ENCODE assay signal across 1 cellular context in genomic region chr17:42781639-42782401, GRCh38.
TF ChIP-seq lines count a peak whose summit lies in the region.

No MANE protein-coding gene starts in this region.

TF ChIP-seq in HepG2, 621 proteins besides CTCF, POLR2A, EP300 and RAD21 (continued from another document):
- TF ChIP-seq, protein P1, sequence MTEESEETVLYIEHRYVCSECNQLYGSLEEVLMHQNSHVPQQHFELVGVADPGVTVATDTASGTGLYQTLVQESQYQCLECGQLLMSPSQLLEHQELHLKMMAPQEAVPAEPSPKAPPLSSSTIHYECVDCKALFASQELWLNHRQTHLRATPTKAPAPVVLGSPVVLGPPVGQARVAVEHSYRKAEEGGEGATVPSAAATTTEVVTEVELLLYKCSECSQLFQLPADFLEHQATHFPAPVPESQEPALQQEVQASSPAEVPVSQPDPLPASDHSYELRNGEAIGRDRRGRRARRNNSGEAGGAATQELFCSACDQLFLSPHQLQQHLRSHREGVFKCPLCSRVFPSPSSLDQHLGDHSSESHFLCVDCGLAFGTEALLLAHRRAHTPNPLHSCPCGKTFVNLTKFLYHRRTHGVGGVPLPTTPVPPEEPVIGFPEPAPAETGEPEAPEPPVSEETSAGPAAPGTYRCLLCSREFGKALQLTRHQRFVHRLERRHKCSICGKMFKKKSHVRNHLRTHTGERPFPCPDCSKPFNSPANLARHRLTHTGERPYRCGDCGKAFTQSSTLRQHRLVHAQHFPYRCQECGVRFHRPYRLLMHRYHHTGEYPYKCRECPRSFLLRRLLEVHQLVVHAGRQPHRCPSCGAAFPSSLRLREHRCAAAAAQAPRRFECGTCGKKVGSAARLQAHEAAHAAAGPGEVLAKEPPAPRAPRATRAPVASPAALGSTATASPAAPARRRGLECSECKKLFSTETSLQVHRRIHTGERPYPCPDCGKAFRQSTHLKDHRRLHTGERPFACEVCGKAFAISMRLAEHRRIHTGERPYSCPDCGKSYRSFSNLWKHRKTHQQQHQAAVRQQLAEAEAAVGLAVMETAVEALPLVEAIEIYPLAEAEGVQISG (CRISPR knock-in tag; IDR thresholded peaks at IDR 0.05): no peak
- TF ChIP-seq ZNF318 (CRISPR knock-in tag; IDR thresholded peaks at IDR 0.05): no peak
- TF ChIP-seq MYNN (CRISPR knock-in tag; IDR thresholded peaks at IDR 0.05; ENCODE audit: low read depth): no peak
- no peak for TF ChIP-seq ZNF10 (CRISPR knock-in tag; IDR thresholded peaks at IDR 0.05; ENCODE audit: borderline replicate concordance, low read depth)
- TF ChIP-seq RFX1 (IDR thresholded peaks at IDR 0.05): no peak
- no peak for TF ChIP-seq ZNF775 (CRISPR knock-in tag; IDR thresholded peaks at IDR 0.05; ENCODE audit: borderline replicate concordance)
- TF ChIP-seq, protein P2, sequence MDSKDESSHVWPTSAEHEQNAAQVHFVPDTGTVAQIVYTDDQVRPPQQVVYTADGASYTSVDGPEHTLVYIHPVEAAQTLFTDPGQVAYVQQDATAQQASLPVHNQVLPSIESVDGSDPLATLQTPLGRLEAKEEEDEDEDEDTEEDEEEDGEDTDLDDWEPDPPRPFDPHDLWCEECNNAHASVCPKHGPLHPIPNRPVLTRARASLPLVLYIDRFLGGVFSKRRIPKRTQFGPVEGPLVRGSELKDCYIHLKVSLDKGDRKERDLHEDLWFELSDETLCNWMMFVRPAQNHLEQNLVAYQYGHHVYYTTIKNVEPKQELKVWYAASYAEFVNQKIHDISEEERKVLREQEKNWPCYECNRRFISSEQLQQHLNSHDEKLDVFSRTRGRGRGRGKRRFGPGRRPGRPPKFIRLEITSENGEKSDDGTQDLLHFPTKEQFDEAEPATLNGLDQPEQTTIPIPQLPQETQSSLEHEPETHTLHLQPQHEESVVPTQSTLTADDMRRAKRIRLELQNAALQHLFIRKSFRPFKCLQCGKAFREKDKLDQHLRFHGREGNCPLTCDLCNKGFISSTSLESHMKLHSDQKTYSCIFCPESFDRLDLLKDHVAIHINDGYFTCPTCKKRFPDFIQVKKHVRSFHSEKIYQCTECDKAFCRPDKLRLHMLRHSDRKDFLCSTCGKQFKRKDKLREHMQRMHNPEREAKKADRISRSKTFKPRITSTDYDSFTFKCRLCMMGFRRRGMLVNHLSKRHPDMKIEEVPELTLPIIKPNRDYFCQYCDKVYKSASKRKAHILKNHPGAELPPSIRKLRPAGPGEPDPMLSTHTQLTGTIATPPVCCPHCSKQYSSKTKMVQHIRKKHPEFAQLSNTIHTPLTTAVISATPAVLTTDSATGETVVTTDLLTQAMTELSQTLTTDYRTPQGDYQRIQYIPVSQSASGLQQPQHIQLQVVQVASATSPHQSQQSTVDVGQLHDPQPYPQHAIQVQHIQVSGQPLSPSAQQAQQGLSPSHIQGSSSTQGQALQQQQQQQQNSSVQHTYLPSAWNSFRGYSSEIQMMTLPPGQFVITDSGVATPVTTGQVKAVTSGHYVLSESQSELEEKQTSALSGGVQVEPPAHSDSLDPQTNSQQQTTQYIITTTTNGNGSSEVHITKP (CRISPR knock-in tag; IDR thresholded peaks at IDR 0.05; ENCODE audit: low read depth): 0 out of 2 replicates have a peak, but pooled peaks have one; percentile 25
- no peak for TF ChIP-seq ARNTL (CRISPR knock-in tag; IDR thresholded peaks at IDR 0.05)
- TF ChIP-seq U2AF1 (optimal IDR thresholded peaks at IDR 0.05; ENCODE audit: low read depth, low read length): no peak
- TF ChIP-seq ARNT2 (CRISPR knock-in tag; IDR thresholded peaks at IDR 0.05; ENCODE audit: low read depth): peak; percentile 60; the same call in 1 of the 2 replicates
- 0 out of 2 replicates have a peak, but pooled peaks have one; percentile 4 for TF ChIP-seq ZFP91 (CRISPR knock-in tag; IDR thresholded peaks at IDR 0.05; ENCODE audit: borderline replicate concordance)
- 0 out of 2 replicates have a peak, but pooled peaks have one; percentile 22 for TF ChIP-seq ZC3H13 (CRISPR knock-in tag; IDR thresholded peaks at IDR 0.05)
- TF ChIP-seq ZFP90 (CRISPR knock-in tag; IDR thresholded peaks at IDR 0.05; ENCODE audit: borderline replicate concordance): 0 out of 2 replicates have a peak, but pooled peaks have one; percentile 14
- TF ChIP-seq HNRNPH1 (optimal IDR thresholded peaks at IDR 0.05; ENCODE audit: low read depth, low read length): peak; percentile 17
- TF ChIP-seq GATAD1 (CRISPR knock-in tag; IDR thresholded peaks at IDR 0.05): 0 out of 2 replicates have a peak, but pooled peaks have one; percentile 1
- no peak for TF ChIP-seq ZSCAN9 (CRISPR knock-in tag; IDR thresholded peaks at IDR 0.05; ENCODE audit: borderline replicate concordance)
- no peak for TF ChIP-seq U2AF2 (IDR thresholded peaks at IDR 0.05; ENCODE audit: low read depth, low read length)
TF ChIP-seq in HepG2: peak in this region for 22.
